Comparison of ENCODE assay signal across 8 cellular contexts in genomic region chr7:77199008-77199966, GRCh38. TPM values are rescaled to one million over a fixed set of nuclear protein-coding genes. Genes with fewer than 3 reads are reported as not detected.
A peak's percentile ranks its signal among the peaks of the same experiment; 100 is the strongest.
DNase-seq lines count a peak whose midpoint lies in the region; ATAC-seq and TF ChIP-seq lines count a peak whose summit lies in the region.

A gene with protein sequence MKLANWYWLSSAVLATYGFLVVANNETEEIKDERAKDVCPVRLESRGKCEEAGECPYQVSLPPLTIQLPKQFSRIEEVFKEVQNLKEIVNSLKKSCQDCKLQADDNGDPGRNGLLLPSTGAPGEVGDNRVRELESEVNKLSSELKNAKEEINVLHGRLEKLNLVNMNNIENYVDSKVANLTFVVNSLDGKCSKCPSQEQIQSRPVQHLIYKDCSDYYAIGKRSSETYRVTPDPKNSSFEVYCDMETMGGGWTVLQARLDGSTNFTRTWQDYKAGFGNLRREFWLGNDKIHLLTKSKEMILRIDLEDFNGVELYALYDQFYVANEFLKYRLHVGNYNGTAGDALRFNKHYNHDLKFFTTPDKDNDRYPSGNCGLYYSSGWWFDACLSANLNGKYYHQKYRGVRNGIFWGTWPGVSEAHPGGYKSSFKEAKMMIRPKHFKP (minus strand): TSS chr7:77199819. CDS start chr7:77199793, 26 bp downstream.

- H3K4me1 ChIP-seq in HUES48 (ENCODE audit: control insufficient read depth, insufficient read depth, low read length): no peaks in the 10 kb centered on the region
- peaks cover 21 to 32% of the 10 kb centered on the region in 2 donors for H3K4me1 ChIP-seq in mucosa of rectum (ENCODE audit: control insufficient read depth in 2 of 2, insufficient read depth in 2 of 2, low read length in 2 of 2)
- peaks cover 2% of the 10 kb centered on the region for H3K4me1 ChIP-seq in suprapubic skin

- TF ChIP-seq CTCF in endothelial cell (IDR thresholded peaks at IDR 0.05; ENCODE audit: unreplicated experiment) (no peak), suprapubic skin (IDR thresholded peaks at IDR 0.05) (no peak)

- H3K4me3 ChIP-seq in HUES48 (ENCODE audit: low read depth, low read length): peak within 1 kb of the TSS; percentile 49
- peak within 1 kb of the TSS; percentile 57 to 75 for H3K4me3 ChIP-seq in mucosa of rectum (ENCODE audit: low read length in 2 of 2)
- peak within 1 kb of the TSS; percentile 47 for H3K4me3 ChIP-seq in suprapubic skin

- H3K27me3 ChIP-seq in HUES48 (ENCODE audit: control insufficient read depth, insufficient read depth, low read length): peaks cover 3% of the 10 kb centered on the region; the same call in 1 of the 2 replicates
- no peaks in the 10 kb centered on the region for H3K27me3 ChIP-seq in mucosa of rectum (ENCODE audit: control insufficient read depth in 2 of 2, insufficient read depth in 2 of 2, low read length in 2 of 2)
- H3K27me3 ChIP-seq in suprapubic skin: no peaks in the 10 kb centered on the region

- no peaks in the 10 kb centered on the region for H3K36me3 ChIP-seq in HUES48 (ENCODE audit: control insufficient read depth, insufficient read depth, low read length)
- H3K36me3 ChIP-seq in mucosa of rectum (ENCODE audit: control insufficient read depth in 2 of 2, insufficient read depth in 2 of 2, low read length in 2 of 2): no peaks in the 10 kb centered on the region
- no peaks in the 10 kb centered on the region for H3K36me3 ChIP-seq in suprapubic skin

- no peak for TF ChIP-seq EP300 in suprapubic skin (IDR thresholded peaks at IDR 0.05)

- 11% methylated on average over 15 of the region's 15 CpGs for WGBS in suprapubic skin

- no peaks in the 10 kb centered on the region for H3K9me3 ChIP-seq in HUES48 (ENCODE audit: control insufficient read depth, insufficient read depth, low read length)
- no peaks in the 10 kb centered on the region for H3K9me3 ChIP-seq in mucosa of rectum (ENCODE audit: control insufficient read depth in 2 of 2, low read length in 2 of 2)
- no peaks in the 10 kb centered on the region for H3K9me3 ChIP-seq in suprapubic skin

- H3K9ac ChIP-seq in HUES48 (ENCODE audit: low read depth, low read length) (no peak within 1 kb of the TSS), mucosa of rectum (ENCODE audit: low read depth in 1 of 2, low read length in 2 of 2) (peak within 1 kb of the TSS; percentile 47 to 67)

- H3K27ac ChIP-seq in HUES48 (ENCODE audit: low read depth, low read length): no peak within 1 kb of the TSS
- H3K27ac ChIP-seq in mucosa of rectum (ENCODE audit: low read depth in 2 of 2, low read length in 2 of 2): peak within 1 kb of the TSS; percentile 71 to 78
- H3K27ac ChIP-seq in suprapubic skin: peak within 1 kb of the TSS; percentile 52

- H3K4me1 Mint-ChIP-seq in endothelial cell (ENCODE audit: unreplicated experiment): peaks cover 5% of the 10 kb centered on the region

- no peak for ATAC-seq in GM21576 (IDR thresholded peaks at IDR 0.05; ENCODE audit: unreplicated experiment)

- no peak within 1 kb of the TSS for H3K4me3 Mint-ChIP-seq in endothelial cell (ENCODE audit: unreplicated experiment)

- peak; percentile 22 for DNase-seq in AG08396 (ENCODE audit: low spot score)
- DNase-seq in activated CD4-positive, alpha-beta T cell treated with anti-CD3 and anti-CD28 coated beads, Interleukin-2, amount 50 U/mL, for 4 hours: peak; percentile 29 to 31
- DNase-seq in endothelial cell (ENCODE audit: low spot score): peak; percentile 7
- DNase-seq in suprapubic skin (ENCODE audit: low spot score in 2 of 2): peak; percentile 82 to 85
- DNase-seq in HPDE6-E6E7 (ENCODE audit: extremely low spot score): no peak

- TF ChIP-seq POLR2A in suprapubic skin (IDR thresholded peaks at IDR 0.05): peak in 1 of 2 donors; percentile 58

- H3K9me3 Mint-ChIP-seq in endothelial cell (ENCODE audit: unreplicated experiment): no peaks in the 10 kb centered on the region

- H3K27me3 Mint-ChIP-seq in endothelial cell (ENCODE audit: unreplicated experiment): no peaks in the 10 kb centered on the region

- no peaks in the 10 kb centered on the region for H3K36me3 Mint-ChIP-seq in endothelial cell (ENCODE audit: low read depth, unreplicated experiment)

- no peak within 1 kb of the TSS for H3K27ac Mint-ChIP-seq in endothelial cell (ENCODE audit: unreplicated experiment)

RNA-seq across cellular contexts. Expression of the gene that starts here (rescaled TPM):
- total RNA-seq in endothelial cell (ENCODE audit: unreplicated experiment) (not detected), suprapubic skin (1 to 10 TPM; 6.2 to 9.2 (median 8.2) TPM)

Comparison
In these comparisons a context has a peak if more than half of its experiments do, and no peak if none do; other contexts are left out.
1. Peak in DNase-seq in endothelial cell; RNA of the gene not detected or under 1 TPM.